ENCODE assay signal across 13 cellular contexts in genomic region chr2:128442053-128442751, GRCh38.
DNase-seq lines count a peak whose midpoint lies in the region; ATAC-seq and TF ChIP-seq lines count a peak whose summit lies in the region.
"Had no signal": no experiment of that assay in that cellular context is flagged by ENCODE, and none has a peak within 500 bp of the region (broad histone marks: within the 10 kb centered on the region; RNA-seq: fewer than 3 reads in every experiment).

No MANE protein-coding gene starts in this region.

- no peaks in the 10 kb centered on the region for H3K9me3 Mint-ChIP-seq in activated CD4-positive, alpha-beta T cell treated with anti-CD3 and anti-CD28 coated beads, Interleukin-2, amount 10 ng/mL, durations not matched to agents 24 days and 14 days
- H3K9me3 Mint-ChIP-seq in activated naive CD8-positive, alpha-beta T cell treated with anti-CD3 and anti-CD28 coated beads for 36 hours: no peaks in the 10 kb centered on the region
- H3K9me3 Mint-ChIP-seq: stimulated activated naive B cell treated with anti-CD40 and anti-IgM and Interleukin-4, amounts not matched to agents 10 μg/mL and 1 μg/mL and 100 μg/mL, for 72 hours had no signal

- H3K79me2 ChIP-seq in trophoblast cell (ENCODE audit: control insufficient read depth, insufficient read depth, low read length, poor library complexity): no peaks in the 10 kb centered on the region

- no peak overlapping the region for H3K14ac ChIP-seq in trophoblast cell (ENCODE audit: low read length)

- ATAC-seq in heart right ventricle (no peak), HG02623 (IDR thresholded peaks at IDR 0.05; ENCODE audit: unreplicated experiment) (no peak)

- H3K36me3 ChIP-seq in H7 (replicated peaks; ENCODE audit: control insufficient read depth, insufficient read depth, low read length): no peaks in the 10 kb centered on the region
- no peaks in the 10 kb centered on the region for H3K36me3 ChIP-seq in Peyer's patch
- no peaks in the 10 kb centered on the region for H3K36me3 ChIP-seq in heart right ventricle
- no peaks in the 10 kb centered on the region for H3K36me3 ChIP-seq in trophoblast cell (ENCODE audit: control insufficient read depth in 1 of 2, insufficient read depth in 2 of 2, low read length in 2 of 2)

- no peak overlapping the region for H2AFZ ChIP-seq in trophoblast cell (ENCODE audit: insufficient read depth, low read length, poor library complexity)

- H3K27me3 ChIP-seq in H7 (ENCODE audit: control insufficient read depth, insufficient read depth, low read length): no peaks in the 10 kb centered on the region
- no peaks in the 10 kb centered on the region for H3K27me3 ChIP-seq in Peyer's patch
- H3K27me3 ChIP-seq in heart right ventricle: no peaks in the 10 kb centered on the region
- no peaks in the 10 kb centered on the region for H3K27me3 ChIP-seq in trophoblast cell (ENCODE audit: insufficient read depth, low read length)

- H4K91ac ChIP-seq in trophoblast cell (ENCODE audit: low read depth, low read length): peak overlapping the region; percentile 7

- no peak overlapping the region for H3K27ac Mint-ChIP-seq in activated CD4-positive, alpha-beta T cell treated with anti-CD3 and anti-CD28 coated beads, Interleukin-2, amount 10 ng/mL, durations not matched to agents 24 days and 14 days
- H3K27ac Mint-ChIP-seq in activated naive CD8-positive, alpha-beta T cell treated with anti-CD3 and anti-CD28 coated beads for 36 hours: no peak overlapping the region
- H3K27ac Mint-ChIP-seq: stimulated activated naive B cell treated with anti-CD40 and anti-IgM and Interleukin-4, amounts not matched to agents 10 μg/mL and 1 μg/mL and 100 μg/mL, for 72 hours had no signal

- peak overlapping the region; percentile 8 for H2BK120ac ChIP-seq in trophoblast cell (ENCODE audit: insufficient read depth, low read length, poor library complexity)

- no peak for TF ChIP-seq POLR2A in Peyer's patch (IDR thresholded peaks at IDR 0.05)

- peaks cover 0 to 3% (median 0%) of the 10 kb centered on the region in 4 donors for H3K4me1 ChIP-seq in Peyer's patch
- H3K4me1 ChIP-seq in heart right ventricle: peaks cover 0 to 51% (median 32%) of the 10 kb centered on the region in 9 donors
- H3K4me1 ChIP-seq in trophoblast cell (ENCODE audit: control insufficient read depth in 1 of 2, insufficient read depth in 2 of 2, low read length in 2 of 2): peaks cover 0 to 2% of the 10 kb centered on the region in 2 experiments

- H3K4me3 Mint-ChIP-seq in activated CD4-positive, alpha-beta T cell treated with anti-CD3 and anti-CD28 coated beads, Interleukin-2, amount 10 ng/mL, durations not matched to agents 24 days and 14 days: no peak overlapping the region
- H3K4me3 Mint-ChIP-seq in activated naive CD8-positive, alpha-beta T cell treated with anti-CD3 and anti-CD28 coated beads for 36 hours: no peak overlapping the region
- H3K4me3 Mint-ChIP-seq: stimulated activated naive B cell treated with anti-CD40 and anti-IgM and Interleukin-4, amounts not matched to agents 10 μg/mL and 1 μg/mL and 100 μg/mL, for 72 hours had no signal

- no peak overlapping the region for H2AK5ac ChIP-seq in trophoblast cell (ENCODE audit: low read length)

- no peak overlapping the region for H2BK5ac ChIP-seq in trophoblast cell (ENCODE audit: low read depth, low read length, poor library complexity)

- H3K27ac ChIP-seq in Peyer's patch (peak overlapping the region in 3 of 4 donors; percentile 31 to 50 (median 47)), heart right ventricle (peak overlapping the region in 6 of 10 donors; percentile 37 to 72 (median 50)), trophoblast cell (ENCODE audit: low read depth, low read length) (no peak overlapping the region)

- DNase-seq in H7 (peak; percentile 53), Peyer's patch (peak in 2 of 3 donors; percentile 39 to 59), heart right ventricle (no peak), trophoblast cell (no peak), kidney tubule cell (ENCODE audit: low spot score) (no peak)
- no peak for DNase-seq in activated CD4-positive, alpha-beta T cell treated with anti-CD3 and anti-CD28 coated beads, Interleukin-2, amount 10 ng/mL, durations not matched to agents 24 days and 14 days
- DNase-seq in activated naive CD8-positive, alpha-beta T cell treated with anti-CD3 and anti-CD28 coated beads for 36 hours: no peak
- DNase-seq: activated naive CD4-positive, alpha-beta T cell; DMS53; kidney glomerular epithelial cell; NCI-H446; stimulated activated naive B cell treated with anti-CD40 and anti-IgM and Interleukin-4, amounts not matched to agents 10 μg/mL and 1 μg/mL and 100 μg/mL, for 72 hours had no signal

- no peaks in the 10 kb centered on the region for H3K79me1 ChIP-seq in trophoblast cell (ENCODE audit: low read length)

- H3K18ac ChIP-seq in trophoblast cell (ENCODE audit: low read length): no peak overlapping the region

- H3K4me1 Mint-ChIP-seq in activated CD4-positive, alpha-beta T cell treated with anti-CD3 and anti-CD28 coated beads, Interleukin-2, amount 10 ng/mL, durations not matched to agents 24 days and 14 days: no peaks in the 10 kb centered on the region
- H3K4me1 Mint-ChIP-seq in activated naive CD8-positive, alpha-beta T cell treated with anti-CD3 and anti-CD28 coated beads for 36 hours: peaks cover 2% of the 10 kb centered on the region

- intact Hi-C loops in heart right ventricle (cut with DNase I): loop anchor here in 2 of 10 donors (10.0 kb wide), 1 partner anchor 117 kb away; no protein-coding TSS in a partner anchor
- intact Hi-C loops in activated CD4-positive, alpha-beta T cell treated with anti-CD3 and anti-CD28 coated beads, Interleukin-2, amount 10 ng/mL, durations not matched to agents 24 days and 14 days (cut with micrococcal nuclease): no loop called here

- peak overlapping the region; percentile 22 for H4K8ac ChIP-seq in trophoblast cell (ENCODE audit: low read depth, low read length)

- no peak for TF ChIP-seq CTCF in Peyer's patch (IDR thresholded peaks at IDR 0.05)
- no peak for TF ChIP-seq CTCF in heart right ventricle (IDR thresholded peaks at IDR 0.05)

- H3K4ac ChIP-seq in trophoblast cell (ENCODE audit: low read depth, low read length): no peak overlapping the region

- no peaks in the 10 kb centered on the region for H3K36me3 Mint-ChIP-seq in activated CD4-positive, alpha-beta T cell treated with anti-CD3 and anti-CD28 coated beads, Interleukin-2, amount 10 ng/mL, durations not matched to agents 24 days and 14 days (ENCODE audit: low read depth)
- H3K36me3 Mint-ChIP-seq in activated naive CD8-positive, alpha-beta T cell treated with anti-CD3 and anti-CD28 coated beads for 36 hours: no peaks in the 10 kb centered on the region
- H3K36me3 Mint-ChIP-seq: stimulated activated naive B cell treated with anti-CD40 and anti-IgM and Interleukin-4, amounts not matched to agents 10 μg/mL and 1 μg/mL and 100 μg/mL, for 72 hours had no signal

- H3K9ac ChIP-seq in trophoblast cell (ENCODE audit: low read length): no peak overlapping the region

- no peak overlapping the region for H3K4me2 ChIP-seq in trophoblast cell (ENCODE audit: low read length)

- H3K9me3 ChIP-seq in Peyer's patch (no peaks in the 10 kb centered on the region), heart right ventricle (no peaks in the 10 kb centered on the region), trophoblast cell (ENCODE audit: insufficient read depth, low read depth, low read length) (no peaks in the 10 kb centered on the region)

- H2BK12ac ChIP-seq in trophoblast cell (ENCODE audit: low read length): no peak overlapping the region

- WGBS in heart right ventricle, 2 donors: 67 to 79% methylated on average over 8 of the region's 8 CpGs
- WGBS in trophoblast cell (ENCODE audit: extremely low coverage, insufficient coverage, insufficient read length): no CpG with 5 or more reads among the region's 8 CpGs

- H3K23ac ChIP-seq in trophoblast cell (ENCODE audit: low read length): no peak overlapping the region

- no peak overlapping the region for H4K12ac ChIP-seq in trophoblast cell (ENCODE audit: low read depth, low read length)

- H3K27me3 Mint-ChIP-seq in activated CD4-positive, alpha-beta T cell treated with anti-CD3 and anti-CD28 coated beads, Interleukin-2, amount 10 ng/mL, durations not matched to agents 24 days and 14 days: no peaks in the 10 kb centered on the region
- H3K27me3 Mint-ChIP-seq in activated naive CD8-positive, alpha-beta T cell treated with anti-CD3 and anti-CD28 coated beads for 36 hours: peaks cover 3% of the 10 kb centered on the region

- H3K4me3 ChIP-seq in H7 (ENCODE audit: insufficient read depth, low read depth, low read length): no peak overlapping the region
- no peak overlapping the region for H3K4me3 ChIP-seq in Peyer's patch
- no peak overlapping the region for H3K4me3 ChIP-seq in heart right ventricle
- no peak overlapping the region for H3K4me3 ChIP-seq in trophoblast cell (ENCODE audit: low read depth, low read length)

Comparison
In these comparisons a context has a peak if more than half of its experiments do, and no peak if none do; other contexts are left out.
1. DNase-seq: peak in H7 (single experiment) and Peyer's patch (2 of 3); none in heart right ventricle (0 of 2), trophoblast cell (0 of 2), kidney tubule cell (single experiment), activated CD4-positive, alpha-beta T cell treated with anti-CD3 and anti-CD28 coated beads, Interleukin-2, amount 10 ng/mL, durations not matched to agents 24 days and 14 days (single experiment) and activated naive CD8-positive, alpha-beta T cell treated with anti-CD3 and anti-CD28 coated beads for 36 hours (single experiment).